1 cellular context compared by ENCODE assay signal in the genomic region with DNA sequence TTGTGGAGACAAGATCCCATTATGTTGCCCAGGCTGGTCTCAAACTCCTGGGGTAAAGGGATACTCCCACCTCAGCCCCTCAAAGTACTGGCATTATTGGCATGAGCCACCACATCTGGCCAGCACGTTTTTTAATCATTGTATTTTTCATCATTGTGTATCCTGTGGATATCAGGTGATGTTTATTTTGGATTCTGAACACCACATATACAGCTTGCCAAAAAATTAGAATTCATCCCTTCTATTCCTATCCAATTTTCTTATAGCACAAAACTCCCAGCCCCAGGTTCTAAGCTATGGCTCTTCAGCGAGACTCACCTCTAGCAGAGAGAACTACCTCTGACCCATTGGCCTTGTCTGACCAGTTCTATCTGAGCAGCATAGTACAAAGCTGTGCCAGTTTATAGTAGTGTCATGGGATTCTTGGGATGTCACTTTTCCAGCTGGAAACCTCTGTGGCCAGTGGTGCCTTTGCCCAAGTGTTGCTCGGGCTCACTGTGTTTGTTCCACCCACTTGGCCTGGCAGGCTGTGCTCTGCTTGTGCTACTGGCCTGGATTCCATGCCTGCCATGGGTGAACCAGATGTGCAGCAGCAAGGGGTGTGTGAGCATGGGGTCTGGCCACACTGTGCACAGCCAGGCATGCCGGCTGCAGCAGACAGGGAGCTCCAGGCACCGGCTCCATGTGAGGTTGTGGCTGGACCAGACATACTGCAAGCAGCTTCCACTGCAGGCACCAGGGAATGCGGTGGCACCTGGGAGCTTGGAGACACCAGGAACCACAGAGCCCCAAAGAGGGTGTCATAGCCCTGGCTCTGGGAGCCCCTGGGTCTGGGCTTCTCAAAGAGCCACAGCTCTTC.
TF ChIP-seq lines count a peak whose summit lies in the region.

No MANE protein-coding gene starts in this region.

TF ChIP-seq in GM23338, 12 proteins besides CTCF, POLR2A, EP300 and RAD21:
- TF ChIP-seq EZH2 (IDR thresholded peaks at IDR 0.05; ENCODE audit: low read depth, unreplicated experiment) (no peak), CREB1 (CRISPR knock-in tag; IDR thresholded peaks at IDR 0.05; ENCODE audit: low read depth) (no peak), JUNB (IDR thresholded peaks at IDR 0.05; ENCODE audit: unreplicated experiment) (no peak), STAT1 (IDR thresholded peaks at IDR 0.05; ENCODE audit: unreplicated experiment) (no peak), ZNF114 (CRISPR knock-in tag; IDR thresholded peaks at IDR 0.05) (no peak), POLR2AphosphoS5 (IDR thresholded peaks at IDR 0.05; ENCODE audit: low read depth) (no peak), EZH2phosphoT487 (IDR thresholded peaks at IDR 0.05; ENCODE audit: unreplicated experiment) (no peak), NANOG (IDR thresholded peaks at IDR 0.05; ENCODE audit: borderline replicate concordance) (no peak), ZNF331 (CRISPR knock-in tag; IDR thresholded peaks at IDR 0.05; ENCODE audit: low read depth) (no peak)
- TF ChIP-seq, protein P1, sequence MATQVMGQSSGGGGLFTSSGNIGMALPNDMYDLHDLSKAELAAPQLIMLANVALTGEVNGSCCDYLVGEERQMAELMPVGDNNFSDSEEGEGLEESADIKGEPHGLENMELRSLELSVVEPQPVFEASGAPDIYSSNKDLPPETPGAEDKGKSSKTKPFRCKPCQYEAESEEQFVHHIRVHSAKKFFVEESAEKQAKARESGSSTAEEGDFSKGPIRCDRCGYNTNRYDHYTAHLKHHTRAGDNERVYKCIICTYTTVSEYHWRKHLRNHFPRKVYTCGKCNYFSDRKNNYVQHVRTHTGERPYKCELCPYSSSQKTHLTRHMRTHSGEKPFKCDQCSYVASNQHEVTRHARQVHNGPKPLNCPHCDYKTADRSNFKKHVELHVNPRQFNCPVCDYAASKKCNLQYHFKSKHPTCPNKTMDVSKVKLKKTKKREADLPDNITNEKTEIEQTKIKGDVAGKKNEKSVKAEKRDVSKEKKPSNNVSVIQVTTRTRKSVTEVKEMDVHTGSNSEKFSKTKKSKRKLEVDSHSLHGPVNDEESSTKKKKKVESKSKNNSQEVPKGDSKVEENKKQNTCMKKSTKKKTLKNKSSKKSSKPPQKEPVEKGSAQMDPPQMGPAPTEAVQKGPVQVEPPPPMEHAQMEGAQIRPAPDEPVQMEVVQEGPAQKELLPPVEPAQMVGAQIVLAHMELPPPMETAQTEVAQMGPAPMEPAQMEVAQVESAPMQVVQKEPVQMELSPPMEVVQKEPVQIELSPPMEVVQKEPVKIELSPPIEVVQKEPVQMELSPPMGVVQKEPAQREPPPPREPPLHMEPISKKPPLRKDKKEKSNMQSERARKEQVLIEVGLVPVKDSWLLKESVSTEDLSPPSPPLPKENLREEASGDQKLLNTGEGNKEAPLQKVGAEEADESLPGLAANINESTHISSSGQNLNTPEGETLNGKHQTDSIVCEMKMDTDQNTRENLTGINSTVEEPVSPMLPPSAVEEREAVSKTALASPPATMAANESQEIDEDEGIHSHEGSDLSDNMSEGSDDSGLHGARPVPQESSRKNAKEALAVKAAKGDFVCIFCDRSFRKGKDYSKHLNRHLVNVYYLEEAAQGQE (IDR thresholded peaks at IDR 0.05; ENCODE audit: unreplicated experiment): no peak
- TF ChIP-seq, protein P2, sequence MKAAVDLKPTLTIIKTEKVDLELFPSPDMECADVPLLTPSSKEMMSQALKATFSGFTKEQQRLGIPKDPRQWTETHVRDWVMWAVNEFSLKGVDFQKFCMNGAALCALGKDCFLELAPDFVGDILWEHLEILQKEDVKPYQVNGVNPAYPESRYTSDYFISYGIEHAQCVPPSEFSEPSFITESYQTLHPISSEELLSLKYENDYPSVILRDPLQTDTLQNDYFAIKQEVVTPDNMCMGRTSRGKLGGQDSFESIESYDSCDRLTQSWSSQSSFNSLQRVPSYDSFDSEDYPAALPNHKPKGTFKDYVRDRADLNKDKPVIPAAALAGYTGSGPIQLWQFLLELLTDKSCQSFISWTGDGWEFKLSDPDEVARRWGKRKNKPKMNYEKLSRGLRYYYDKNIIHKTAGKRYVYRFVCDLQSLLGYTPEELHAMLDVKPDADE (IDR thresholded peaks at IDR 0.05): no peak
- TF ChIP-seq, protein P3, sequence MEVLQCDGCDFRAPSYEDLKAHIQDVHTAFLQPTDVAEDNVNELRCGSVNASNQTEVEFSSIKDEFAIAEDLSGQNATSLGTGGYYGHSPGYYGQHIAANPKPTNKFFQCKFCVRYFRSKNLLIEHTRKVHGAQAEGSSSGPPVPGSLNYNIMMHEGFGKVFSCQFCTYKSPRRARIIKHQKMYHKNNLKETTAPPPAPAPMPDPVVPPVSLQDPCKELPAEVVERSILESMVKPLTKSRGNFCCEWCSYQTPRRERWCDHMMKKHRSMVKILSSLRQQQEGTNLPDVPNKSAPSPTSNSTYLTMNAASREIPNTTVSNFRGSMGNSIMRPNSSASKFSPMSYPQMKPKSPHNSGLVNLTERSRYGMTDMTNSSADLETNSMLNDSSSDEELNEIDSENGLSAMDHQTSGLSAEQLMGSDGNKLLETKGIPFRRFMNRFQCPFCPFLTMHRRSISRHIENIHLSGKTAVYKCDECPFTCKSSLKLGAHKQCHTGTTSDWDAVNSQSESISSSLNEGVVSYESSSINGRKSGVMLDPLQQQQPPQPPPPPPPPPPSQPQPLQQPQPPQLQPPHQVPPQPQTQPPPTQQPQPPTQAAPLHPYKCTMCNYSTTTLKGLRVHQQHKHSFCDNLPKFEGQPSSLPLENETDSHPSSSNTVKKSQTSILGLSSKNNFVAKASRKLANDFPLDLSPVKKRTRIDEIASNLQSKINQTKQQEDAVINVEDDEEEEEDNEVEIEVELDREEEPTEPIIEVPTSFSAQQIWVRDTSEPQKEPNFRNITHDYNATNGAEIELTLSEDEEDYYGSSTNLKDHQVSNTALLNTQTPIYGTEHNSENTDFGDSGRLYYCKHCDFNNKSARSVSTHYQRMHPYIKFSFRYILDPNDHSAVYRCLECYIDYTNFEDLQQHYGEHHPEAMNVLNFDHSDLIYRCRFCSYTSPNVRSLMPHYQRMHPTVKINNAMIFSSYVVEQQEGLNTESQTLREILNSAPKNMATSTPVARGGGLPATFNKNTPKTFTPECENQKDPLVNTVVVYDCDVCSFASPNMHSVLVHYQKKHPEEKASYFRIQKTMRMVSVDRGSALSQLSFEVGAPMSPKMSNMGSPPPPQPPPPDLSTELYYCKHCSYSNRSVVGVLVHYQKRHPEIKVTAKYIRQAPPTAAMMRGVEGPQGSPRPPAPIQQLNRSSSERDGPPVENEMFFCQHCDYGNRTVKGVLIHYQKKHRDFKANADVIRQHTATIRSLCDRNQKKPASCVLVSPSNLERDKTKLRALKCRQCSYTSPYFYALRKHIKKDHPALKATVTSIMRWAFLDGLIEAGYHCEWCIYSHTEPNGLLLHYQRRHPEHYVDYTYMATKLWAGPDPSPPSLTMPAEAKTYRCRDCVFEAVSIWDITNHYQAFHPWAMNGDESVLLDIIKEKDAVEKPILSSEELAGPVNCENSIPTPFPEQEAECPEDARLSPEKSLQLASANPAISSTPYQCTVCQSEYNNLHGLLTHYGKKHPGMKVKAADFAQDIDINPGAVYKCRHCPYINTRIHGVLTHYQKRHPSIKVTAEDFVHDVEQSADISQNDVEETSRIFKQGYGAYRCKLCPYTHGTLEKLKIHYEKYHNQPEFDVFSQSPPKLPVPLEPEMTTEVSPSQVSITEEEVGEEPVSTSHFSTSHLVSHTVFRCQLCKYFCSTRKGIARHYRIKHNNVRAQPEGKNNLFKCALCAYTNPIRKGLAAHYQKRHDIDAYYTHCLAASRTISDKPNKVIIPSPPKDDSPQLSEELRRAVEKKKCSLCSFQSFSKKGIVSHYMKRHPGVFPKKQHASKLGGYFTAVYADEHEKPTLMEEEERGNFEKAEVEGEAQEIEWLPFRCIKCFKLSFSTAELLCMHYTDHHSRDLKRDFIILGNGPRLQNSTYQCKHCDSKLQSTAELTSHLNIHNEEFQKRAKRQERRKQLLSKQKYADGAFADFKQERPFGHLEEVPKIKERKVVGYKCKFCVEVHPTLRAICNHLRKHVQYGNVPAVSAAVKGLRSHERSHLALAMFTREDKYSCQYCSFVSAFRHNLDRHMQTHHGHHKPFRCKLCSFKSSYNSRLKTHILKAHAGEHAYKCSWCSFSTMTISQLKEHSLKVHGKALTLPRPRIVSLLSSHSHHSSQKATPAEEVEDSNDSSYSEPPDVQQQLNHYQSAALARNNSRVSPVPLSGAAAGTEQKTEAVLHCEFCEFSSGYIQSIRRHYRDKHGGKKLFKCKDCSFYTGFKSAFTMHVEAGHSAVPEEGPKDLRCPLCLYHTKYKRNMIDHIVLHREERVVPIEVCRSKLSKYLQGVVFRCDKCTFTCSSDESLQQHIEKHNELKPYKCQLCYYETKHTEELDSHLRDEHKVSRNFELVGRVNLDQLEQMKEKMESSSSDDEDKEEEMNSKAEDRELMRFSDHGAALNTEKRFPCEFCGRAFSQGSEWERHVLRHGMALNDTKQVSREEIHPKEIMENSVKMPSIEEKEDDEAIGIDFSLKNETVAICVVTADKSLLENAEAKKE (CRISPR knock-in tag; IDR thresholded peaks at IDR 0.05): no peak
